ENCODE assay signal across 2 cellular contexts in genomic region chr4:94168321-94168720, GRCh38.
TF ChIP-seq lines count a peak whose summit lies in the region.

No MANE protein-coding gene starts in this region.

TF ChIP-seq in SK-N-SH treated with all-trans-retinoic acid at 6 μM for 48 hours, 23 proteins besides CTCF, POLR2A, EP300 and RAD21:
- TF ChIP-seq, protein P1, sequence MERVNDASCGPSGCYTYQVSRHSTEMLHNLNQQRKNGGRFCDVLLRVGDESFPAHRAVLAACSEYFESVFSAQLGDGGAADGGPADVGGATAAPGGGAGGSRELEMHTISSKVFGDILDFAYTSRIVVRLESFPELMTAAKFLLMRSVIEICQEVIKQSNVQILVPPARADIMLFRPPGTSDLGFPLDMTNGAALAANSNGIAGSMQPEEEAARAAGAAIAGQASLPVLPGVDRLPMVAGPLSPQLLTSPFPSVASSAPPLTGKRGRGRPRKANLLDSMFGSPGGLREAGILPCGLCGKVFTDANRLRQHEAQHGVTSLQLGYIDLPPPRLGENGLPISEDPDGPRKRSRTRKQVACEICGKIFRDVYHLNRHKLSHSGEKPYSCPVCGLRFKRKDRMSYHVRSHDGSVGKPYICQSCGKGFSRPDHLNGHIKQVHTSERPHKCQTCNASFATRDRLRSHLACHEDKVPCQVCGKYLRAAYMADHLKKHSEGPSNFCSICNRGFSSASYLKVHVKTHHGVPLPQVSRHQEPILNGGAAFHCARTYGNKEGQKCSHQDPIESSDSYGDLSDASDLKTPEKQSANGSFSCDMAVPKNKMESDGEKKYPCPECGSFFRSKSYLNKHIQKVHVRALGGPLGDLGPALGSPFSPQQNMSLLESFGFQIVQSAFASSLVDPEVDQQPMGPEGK (CRISPR knock-in tag; IDR thresholded peaks at IDR 0.05; ENCODE audit: borderline replicate concordance): no peak
- TF ChIP-seq, protein P2, sequence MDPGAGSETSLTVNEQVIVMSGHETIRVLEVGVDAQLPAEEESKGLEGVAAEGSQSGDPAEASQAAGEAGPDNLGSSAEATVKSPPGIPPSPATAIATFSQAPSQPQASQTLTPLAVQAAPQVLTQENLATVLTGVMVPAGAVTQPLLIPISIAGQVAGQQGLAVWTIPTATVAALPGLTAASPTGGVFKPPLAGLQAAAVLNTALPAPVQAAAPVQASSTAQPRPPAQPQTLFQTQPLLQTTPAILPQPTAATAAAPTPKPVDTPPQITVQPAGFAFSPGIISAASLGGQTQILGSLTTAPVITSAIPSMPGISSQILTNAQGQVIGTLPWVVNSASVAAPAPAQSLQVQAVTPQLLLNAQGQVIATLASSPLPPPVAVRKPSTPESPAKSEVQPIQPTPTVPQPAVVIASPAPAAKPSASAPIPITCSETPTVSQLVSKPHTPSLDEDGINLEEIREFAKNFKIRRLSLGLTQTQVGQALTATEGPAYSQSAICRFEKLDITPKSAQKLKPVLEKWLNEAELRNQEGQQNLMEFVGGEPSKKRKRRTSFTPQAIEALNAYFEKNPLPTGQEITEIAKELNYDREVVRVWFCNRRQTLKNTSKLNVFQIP (CRISPR knock-in tag; IDR thresholded peaks at IDR 0.05; ENCODE audit: borderline replicate concordance, low read depth): no peak
- TF ChIP-seq PPARA (CRISPR knock-in tag; IDR thresholded peaks at IDR 0.05; ENCODE audit: borderline replicate concordance) (no peak), GLIS3 (CRISPR knock-in tag; IDR thresholded peaks at IDR 0.05) (no peak), BACH2 (CRISPR knock-in tag; IDR thresholded peaks at IDR 0.05; ENCODE audit: borderline replicate concordance) (no peak), ZFP3 (CRISPR knock-in tag; IDR thresholded peaks at IDR 0.05) (no peak), TOX (CRISPR knock-in tag; IDR thresholded peaks at IDR 0.05; ENCODE audit: borderline replicate concordance) (no peak)

TF ChIP-seq in WTC11, 78 proteins besides CTCF, POLR2A, EP300 and RAD21 (continued from another document):
- TF ChIP-seq, protein P3, sequence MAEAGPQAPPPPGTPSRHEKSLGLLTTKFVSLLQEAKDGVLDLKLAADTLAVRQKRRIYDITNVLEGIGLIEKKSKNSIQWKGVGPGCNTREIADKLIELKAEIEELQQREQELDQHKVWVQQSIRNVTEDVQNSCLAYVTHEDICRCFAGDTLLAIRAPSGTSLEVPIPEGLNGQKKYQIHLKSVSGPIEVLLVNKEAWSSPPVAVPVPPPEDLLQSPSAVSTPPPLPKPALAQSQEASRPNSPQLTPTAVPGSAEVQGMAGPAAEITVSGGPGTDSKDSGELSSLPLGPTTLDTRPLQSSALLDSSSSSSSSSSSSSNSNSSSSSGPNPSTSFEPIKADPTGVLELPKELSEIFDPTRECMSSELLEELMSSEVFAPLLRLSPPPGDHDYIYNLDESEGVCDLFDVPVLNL (CRISPR knock-in tag; IDR thresholded peaks at IDR 0.05; ENCODE audit: borderline replicate concordance, low read depth): no peak
- TF ChIP-seq TEAD4 (CRISPR knock-in tag; IDR thresholded peaks at IDR 0.05) (no peak), CBFB (CRISPR knock-in tag; IDR thresholded peaks at IDR 0.05; ENCODE audit: low read depth) (no peak), MAX (CRISPR knock-in tag; IDR thresholded peaks at IDR 0.05) (no peak), IRF1 (CRISPR knock-in tag; IDR thresholded peaks at IDR 0.05) (no peak), TP53 (CRISPR knock-in tag; IDR thresholded peaks at IDR 0.05) (no peak), ELF4 (CRISPR knock-in tag; IDR thresholded peaks at IDR 0.05; ENCODE audit: low read depth) (no peak), ZNF317 (CRISPR knock-in tag; IDR thresholded peaks at IDR 0.05; ENCODE audit: borderline replicate concordance, low read depth) (no peak), NR3C1 (CRISPR knock-in tag; conservative IDR thresholded peaks at IDR 0.05; ENCODE audit: low read depth) (no peak)
- TF ChIP-seq, protein P4, sequence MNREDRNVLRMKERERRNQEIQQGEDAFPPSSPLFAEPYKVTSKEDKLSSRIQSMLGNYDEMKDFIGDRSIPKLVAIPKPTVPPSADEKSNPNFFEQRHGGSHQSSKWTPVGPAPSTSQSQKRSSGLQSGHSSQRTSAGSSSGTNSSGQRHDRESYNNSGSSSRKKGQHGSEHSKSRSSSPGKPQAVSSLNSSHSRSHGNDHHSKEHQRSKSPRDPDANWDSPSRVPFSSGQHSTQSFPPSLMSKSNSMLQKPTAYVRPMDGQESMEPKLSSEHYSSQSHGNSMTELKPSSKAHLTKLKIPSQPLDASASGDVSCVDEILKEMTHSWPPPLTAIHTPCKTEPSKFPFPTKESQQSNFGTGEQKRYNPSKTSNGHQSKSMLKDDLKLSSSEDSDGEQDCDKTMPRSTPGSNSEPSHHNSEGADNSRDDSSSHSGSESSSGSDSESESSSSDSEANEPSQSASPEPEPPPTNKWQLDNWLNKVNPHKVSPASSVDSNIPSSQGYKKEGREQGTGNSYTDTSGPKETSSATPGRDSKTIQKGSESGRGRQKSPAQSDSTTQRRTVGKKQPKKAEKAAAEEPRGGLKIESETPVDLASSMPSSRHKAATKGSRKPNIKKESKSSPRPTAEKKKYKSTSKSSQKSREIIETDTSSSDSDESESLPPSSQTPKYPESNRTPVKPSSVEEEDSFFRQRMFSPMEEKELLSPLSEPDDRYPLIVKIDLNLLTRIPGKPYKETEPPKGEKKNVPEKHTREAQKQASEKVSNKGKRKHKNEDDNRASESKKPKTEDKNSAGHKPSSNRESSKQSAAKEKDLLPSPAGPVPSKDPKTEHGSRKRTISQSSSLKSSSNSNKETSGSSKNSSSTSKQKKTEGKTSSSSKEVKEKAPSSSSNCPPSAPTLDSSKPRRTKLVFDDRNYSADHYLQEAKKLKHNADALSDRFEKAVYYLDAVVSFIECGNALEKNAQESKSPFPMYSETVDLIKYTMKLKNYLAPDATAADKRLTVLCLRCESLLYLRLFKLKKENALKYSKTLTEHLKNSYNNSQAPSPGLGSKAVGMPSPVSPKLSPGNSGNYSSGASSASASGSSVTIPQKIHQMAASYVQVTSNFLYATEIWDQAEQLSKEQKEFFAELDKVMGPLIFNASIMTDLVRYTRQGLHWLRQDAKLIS (CRISPR knock-in tag; IDR thresholded peaks at IDR 0.05; ENCODE audit: borderline replicate concordance): no peak
- TF ChIP-seq, protein P5, sequence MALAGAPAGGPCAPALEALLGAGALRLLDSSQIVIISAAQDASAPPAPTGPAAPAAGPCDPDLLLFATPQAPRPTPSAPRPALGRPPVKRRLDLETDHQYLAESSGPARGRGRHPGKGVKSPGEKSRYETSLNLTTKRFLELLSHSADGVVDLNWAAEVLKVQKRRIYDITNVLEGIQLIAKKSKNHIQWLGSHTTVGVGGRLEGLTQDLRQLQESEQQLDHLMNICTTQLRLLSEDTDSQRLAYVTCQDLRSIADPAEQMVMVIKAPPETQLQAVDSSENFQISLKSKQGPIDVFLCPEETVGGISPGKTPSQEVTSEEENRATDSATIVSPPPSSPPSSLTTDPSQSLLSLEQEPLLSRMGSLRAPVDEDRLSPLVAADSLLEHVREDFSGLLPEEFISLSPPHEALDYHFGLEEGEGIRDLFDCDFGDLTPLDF (CRISPR knock-in tag; IDR thresholded peaks at IDR 0.05): no peak
- TF ChIP-seq, protein P6, sequence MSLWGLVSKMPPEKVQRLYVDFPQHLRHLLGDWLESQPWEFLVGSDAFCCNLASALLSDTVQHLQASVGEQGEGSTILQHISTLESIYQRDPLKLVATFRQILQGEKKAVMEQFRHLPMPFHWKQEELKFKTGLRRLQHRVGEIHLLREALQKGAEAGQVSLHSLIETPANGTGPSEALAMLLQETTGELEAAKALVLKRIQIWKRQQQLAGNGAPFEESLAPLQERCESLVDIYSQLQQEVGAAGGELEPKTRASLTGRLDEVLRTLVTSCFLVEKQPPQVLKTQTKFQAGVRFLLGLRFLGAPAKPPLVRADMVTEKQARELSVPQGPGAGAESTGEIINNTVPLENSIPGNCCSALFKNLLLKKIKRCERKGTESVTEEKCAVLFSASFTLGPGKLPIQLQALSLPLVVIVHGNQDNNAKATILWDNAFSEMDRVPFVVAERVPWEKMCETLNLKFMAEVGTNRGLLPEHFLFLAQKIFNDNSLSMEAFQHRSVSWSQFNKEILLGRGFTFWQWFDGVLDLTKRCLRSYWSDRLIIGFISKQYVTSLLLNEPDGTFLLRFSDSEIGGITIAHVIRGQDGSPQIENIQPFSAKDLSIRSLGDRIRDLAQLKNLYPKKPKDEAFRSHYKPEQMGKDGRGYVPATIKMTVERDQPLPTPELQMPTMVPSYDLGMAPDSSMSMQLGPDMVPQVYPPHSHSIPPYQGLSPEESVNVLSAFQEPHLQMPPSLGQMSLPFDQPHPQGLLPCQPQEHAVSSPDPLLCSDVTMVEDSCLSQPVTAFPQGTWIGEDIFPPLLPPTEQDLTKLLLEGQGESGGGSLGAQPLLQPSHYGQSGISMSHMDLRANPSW (CRISPR knock-in tag; conservative IDR thresholded peaks at IDR 0.05; ENCODE audit: low read depth): no peak
- TF ChIP-seq, protein P7, sequence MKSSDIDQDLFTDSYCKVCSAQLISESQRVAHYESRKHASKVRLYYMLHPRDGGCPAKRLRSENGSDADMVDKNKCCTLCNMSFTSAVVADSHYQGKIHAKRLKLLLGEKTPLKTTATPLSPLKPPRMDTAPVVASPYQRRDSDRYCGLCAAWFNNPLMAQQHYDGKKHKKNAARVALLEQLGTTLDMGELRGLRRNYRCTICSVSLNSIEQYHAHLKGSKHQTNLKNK (CRISPR knock-in tag; IDR thresholded peaks at IDR 0.05): no peak
- TF ChIP-seq, protein P8, sequence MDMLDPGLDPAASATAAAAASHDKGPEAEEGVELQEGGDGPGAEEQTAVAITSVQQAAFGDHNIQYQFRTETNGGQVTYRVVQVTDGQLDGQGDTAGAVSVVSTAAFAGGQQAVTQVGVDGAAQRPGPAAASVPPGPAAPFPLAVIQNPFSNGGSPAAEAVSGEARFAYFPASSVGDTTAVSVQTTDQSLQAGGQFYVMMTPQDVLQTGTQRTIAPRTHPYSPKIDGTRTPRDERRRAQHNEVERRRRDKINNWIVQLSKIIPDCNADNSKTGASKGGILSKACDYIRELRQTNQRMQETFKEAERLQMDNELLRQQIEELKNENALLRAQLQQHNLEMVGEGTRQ (CRISPR knock-in tag; IDR thresholded peaks at IDR 0.05): no peak
- TF ChIP-seq, protein P9, sequence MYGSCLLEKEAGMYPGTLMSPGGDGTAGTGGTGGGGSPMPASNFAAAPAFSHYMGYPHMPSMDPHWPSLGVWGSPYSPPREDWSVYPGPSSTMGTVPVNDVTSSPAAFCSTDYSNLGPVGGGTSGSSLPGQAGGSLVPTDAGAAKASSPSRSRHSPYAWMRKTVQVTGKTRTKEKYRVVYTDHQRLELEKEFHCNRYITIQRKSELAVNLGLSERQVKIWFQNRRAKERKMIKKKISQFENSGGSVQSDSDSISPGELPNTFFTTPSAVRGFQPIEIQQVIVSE (CRISPR knock-in tag; IDR thresholded peaks at IDR 0.05; ENCODE audit: borderline replicate concordance): no peak
- TF ChIP-seq, protein P10, sequence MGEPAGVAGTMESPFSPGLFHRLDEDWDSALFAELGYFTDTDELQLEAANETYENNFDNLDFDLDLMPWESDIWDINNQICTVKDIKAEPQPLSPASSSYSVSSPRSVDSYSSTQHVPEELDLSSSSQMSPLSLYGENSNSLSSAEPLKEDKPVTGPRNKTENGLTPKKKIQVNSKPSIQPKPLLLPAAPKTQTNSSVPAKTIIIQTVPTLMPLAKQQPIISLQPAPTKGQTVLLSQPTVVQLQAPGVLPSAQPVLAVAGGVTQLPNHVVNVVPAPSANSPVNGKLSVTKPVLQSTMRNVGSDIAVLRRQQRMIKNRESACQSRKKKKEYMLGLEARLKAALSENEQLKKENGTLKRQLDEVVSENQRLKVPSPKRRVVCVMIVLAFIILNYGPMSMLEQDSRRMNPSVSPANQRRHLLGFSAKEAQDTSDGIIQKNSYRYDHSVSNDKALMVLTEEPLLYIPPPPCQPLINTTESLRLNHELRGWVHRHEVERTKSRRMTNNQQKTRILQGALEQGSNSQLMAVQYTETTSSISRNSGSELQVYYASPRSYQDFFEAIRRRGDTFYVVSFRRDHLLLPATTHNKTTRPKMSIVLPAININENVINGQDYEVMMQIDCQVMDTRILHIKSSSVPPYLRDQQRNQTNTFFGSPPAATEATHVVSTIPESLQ (CRISPR knock-in tag; IDR thresholded peaks at IDR 0.05): no peak
